ENCODE assay signal across 21 cellular contexts in the genomic region with DNA sequence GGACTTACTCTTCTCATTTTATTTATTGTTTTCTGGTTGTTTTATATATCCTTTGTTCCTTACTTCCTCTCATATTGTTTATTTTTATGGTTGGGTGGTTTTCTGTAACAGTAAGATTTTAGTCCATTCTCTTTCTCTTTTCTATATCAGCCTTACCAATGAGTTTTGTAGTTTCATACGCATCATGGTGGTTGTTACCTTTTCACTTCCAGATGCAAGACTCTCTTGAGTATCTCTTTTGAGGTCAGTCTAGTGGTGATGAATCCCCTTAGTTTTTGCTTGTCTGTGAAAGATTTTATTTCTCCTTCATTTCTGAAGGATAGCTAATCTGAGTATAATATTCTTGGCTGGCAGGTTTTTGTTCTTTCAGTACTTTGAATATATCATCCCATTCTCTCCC. TPM values are rescaled to one million over a fixed set of nuclear protein-coding genes. Genes with fewer than 3 reads are reported as not detected.
A peak's percentile ranks its signal among the peaks of the same experiment; 100 is the strongest.
DNase-seq lines count a peak whose midpoint lies in the region; ATAC-seq lines count a peak whose summit lies in the region.
"Had no signal": no experiment of that assay in that cellular context is flagged by ENCODE, and none has a peak within 500 bp of the region (broad histone marks: within the 10 kb centered on the region; RNA-seq: fewer than 3 reads in every experiment).

No MANE protein-coding gene starts in this region.

- ATAC-seq in stimulated activated naive CD8-positive, alpha-beta T cell treated with anti-CD3 and anti-CD28 coated beads, Interleukin-15, amount 100 ng/mL, for 72 hours = peak; percentile 50
- no peak for ATAC-seq in stimulated activated naive CD8-positive, alpha-beta T cell treated with anti-CD3 and anti-CD28 coated beads, Interleukin-15, Interleukin-2, amounts not matched to agents 100 U/mL and 50 U/mL, for 24 hours
- ATAC-seq in activated T-helper 17 cell treated with anti-CD3 and anti-CD28 coated beads, Interleukin-2, amount 50 U/mL, for 72 hours (replicated peaks) = peak; percentile 23

- no peaks in the 10 kb centered on the region for H3K36me3 Mint-ChIP-seq in activated T-helper 17 cell treated with anti-CD3 and anti-CD28 coated beads, Interleukin-2, amount 50 U/mL, for 72 hours (ENCODE audit: low read depth)
- H3K36me3 Mint-ChIP-seq: CD14-positive monocyte had no signal

- no peak overlapping the region for H3K27ac Mint-ChIP-seq in stimulated activated naive CD8-positive, alpha-beta T cell treated with anti-CD3 and anti-CD28 coated beads, Interleukin-15, amount 100 ng/mL, for 72 hours
- no peak overlapping the region for H3K27ac Mint-ChIP-seq in activated T-helper 17 cell treated with anti-CD3 and anti-CD28 coated beads, Interleukin-2, amount 50 U/mL, for 72 hours
- H3K27ac Mint-ChIP-seq: CD14-positive monocyte; CD4-positive, alpha-beta memory T cell; CD4-positive, CD25-positive, alpha-beta regulatory T cell; CD8-positive, alpha-beta memory T cell had no signal

- peaks cover 33 to 38% of the 10 kb centered on the region in 2 donors for H3K9me3 Mint-ChIP-seq in stimulated activated naive CD8-positive, alpha-beta T cell treated with anti-CD3 and anti-CD28 coated beads, Interleukin-15, amount 100 ng/mL, for 72 hours
- H3K9me3 Mint-ChIP-seq in activated T-helper 17 cell treated with anti-CD3 and anti-CD28 coated beads, Interleukin-2, amount 50 U/mL, for 72 hours = peaks cover 13% of the 10 kb centered on the region

- no peak for DNase-seq in stimulated activated naive CD8-positive, alpha-beta T cell treated with anti-CD3 and anti-CD28 coated beads, Interleukin-15, amount 100 ng/mL, for 72 hours
- no peak for DNase-seq in stimulated activated naive CD8-positive, alpha-beta T cell treated with anti-CD3 and anti-CD28 coated beads, Interleukin-15, Interleukin-2, amounts not matched to agents 100 U/mL and 50 U/mL, for 24 hours
- no peak for DNase-seq in medulla oblongata (ENCODE audit: extremely low spot score)
- no peak for DNase-seq in GF-D8 (lab: John Stamatoyannopoulos, UW)
- DNase-seq: 8988T; ACHN; BE2C; C1 segment of cervical spinal cord; CD4-positive, alpha-beta memory T cell; CD4-positive, CD25-positive, alpha-beta regulatory T cell; CD8-positive, alpha-beta memory T cell; COR-L47; DMS 273 treated with DMSO at 0.1 percent for 48 hours; DMS153; DMS53; DMS79; DND-41; EL; GDM1 had no signal

- H3K4me1 Mint-ChIP-seq in stimulated activated naive CD8-positive, alpha-beta T cell treated with anti-CD3 and anti-CD28 coated beads, Interleukin-15, amount 100 ng/mL, for 72 hours = no peaks in the 10 kb centered on the region
- no peaks in the 10 kb centered on the region for H3K4me1 Mint-ChIP-seq in activated T-helper 17 cell treated with anti-CD3 and anti-CD28 coated beads, Interleukin-2, amount 50 U/mL, for 72 hours
- H3K4me1 Mint-ChIP-seq: CD14-positive monocyte; CD4-positive, alpha-beta memory T cell; CD8-positive, alpha-beta memory T cell had no signal

- no peaks in the 10 kb centered on the region for H3K27me3 Mint-ChIP-seq in stimulated activated naive CD8-positive, alpha-beta T cell treated with anti-CD3 and anti-CD28 coated beads, Interleukin-15, amount 100 ng/mL, for 72 hours
- peaks cover 4% of the 10 kb centered on the region for H3K27me3 Mint-ChIP-seq in activated T-helper 17 cell treated with anti-CD3 and anti-CD28 coated beads, Interleukin-2, amount 50 U/mL, for 72 hours

- H3K4me3 Mint-ChIP-seq in stimulated activated naive CD8-positive, alpha-beta T cell treated with anti-CD3 and anti-CD28 coated beads, Interleukin-15, amount 100 ng/mL, for 72 hours = no peak overlapping the region
- H3K4me3 Mint-ChIP-seq in activated T-helper 17 cell treated with anti-CD3 and anti-CD28 coated beads, Interleukin-2, amount 50 U/mL, for 72 hours = no peak overlapping the region
- H3K4me3 Mint-ChIP-seq: CD14-positive monocyte; CD4-positive, alpha-beta memory T cell; CD4-positive, CD25-positive, alpha-beta regulatory T cell; CD8-positive, alpha-beta memory T cell had no signal

RNA-seq across cellular contexts. Expression of a gene that starts 57.1 kb away (rescaled TPM):
- total RNA-seq in activated T-helper 17 cell treated with anti-CD3 and anti-CD28 coated beads, Interleukin-2, amount 50 U/mL, for 72 hours = 10 to 100 TPM; 17.0 to 19.2 TPM
